12 cellular contexts compared by ENCODE assay signal in genomic region chr1:152182942-152183341, GRCh38. TPM values are rescaled to one million over a fixed set of nuclear protein-coding genes. Genes with fewer than 3 reads are reported as not detected.
DNase-seq lines count a peak whose midpoint lies in the region; ATAC-seq, FAIRE-seq and TF ChIP-seq lines count a peak whose summit lies in the region.
"Had no signal": no experiment of that assay in that cellular context is flagged by ENCODE, and none has a peak within 500 bp of the region (broad histone marks: within the 10 kb centered on the region; RNA-seq: fewer than 3 reads in every experiment).

No MANE protein-coding gene starts in this region.

- no peaks in the 10 kb centered on the region for H3K36me3 Mint-ChIP-seq in activated naive CD4-positive, alpha-beta T cell treated with anti-CD3 and anti-CD28 coated beads, Interleukin-2, amount 50 U/mL, for 72 hours
- H3K36me3 Mint-ChIP-seq: CD4-positive, CD25-positive, alpha-beta regulatory T cell had no signal

- no peaks in the 10 kb centered on the region for H3K9me3 Mint-ChIP-seq in activated naive CD4-positive, alpha-beta T cell treated with anti-CD3 and anti-CD28 coated beads, Interleukin-2, amount 50 U/mL, for 72 hours

- no peak for FAIRE-seq in HTR-8/SVneo (lab: Jason Lieb, UNC)
- FAIRE-seq: endometrium had no signal

- H3K27me3 ChIP-seq in RWPE2 (ENCODE audit: insufficient read depth, poor library complexity, severe bottlenecking), result no peaks in the 10 kb centered on the region

- no peak for TF ChIP-seq CTCF in RWPE2 (IDR thresholded peaks at IDR 0.05; ENCODE audit: poor library complexity, severe bottlenecking)
- TF ChIP-seq CTCF in fibroblast of pulmonary artery (IDR thresholded peaks at IDR 0.05; ENCODE audit: low read length, missing control alignments), result no peak

- peaks cover 39% of the 10 kb centered on the region for H3K4me1 ChIP-seq in RWPE2 (ENCODE audit: insufficient read depth, poor library complexity, severe bottlenecking)

- ATAC-seq in activated naive CD4-positive, alpha-beta T cell treated with anti-CD3 and anti-CD28 coated beads, Interleukin-2, amount 50 U/mL, for 72 hours, result peak; percentile 54 to 55
- ATAC-seq in RWPE2 (ENCODE audit: low read depth), result peak; percentile 76

- H3K4me3 ChIP-seq in RWPE2 (ENCODE audit: severe bottlenecking), result no peak overlapping the region
- no peak overlapping the region for H3K4me3 ChIP-seq in fibroblast of pulmonary artery (replicated peaks; ENCODE audit: low read depth, low read length)

- peak overlapping the region; percentile 88 for H3K27ac ChIP-seq in RWPE2 (ENCODE audit: poor library complexity, severe bottlenecking)
- H3K27ac ChIP-seq: WERI-Rb-1 had no signal

- H3K27ac Mint-ChIP-seq in activated naive CD4-positive, alpha-beta T cell treated with anti-CD3 and anti-CD28 coated beads, Interleukin-2, amount 50 U/mL, for 72 hours, result no peak overlapping the region
- H3K27ac Mint-ChIP-seq: CD4-positive, CD25-positive, alpha-beta regulatory T cell had no signal

- H3K36me3 ChIP-seq in RWPE2 (ENCODE audit: low read depth), result no peaks in the 10 kb centered on the region
- H3K36me3 ChIP-seq: WERI-Rb-1 had no signal

- H3K9me3 ChIP-seq in RWPE2 (ENCODE audit: severe bottlenecking), result no peaks in the 10 kb centered on the region

- DNase-seq in activated naive CD4-positive, alpha-beta T cell treated with anti-CD3 and anti-CD28 coated beads, Interleukin-2, amount 50 U/mL, for 72 hours (ENCODE audit: low spot score in 2 of 2), result no peak
- DNase-seq in activated naive CD4-positive, alpha-beta T cell treated with anti-CD3 and anti-CD28 coated beads, Interleukin-2, amount 50 U/mL, for 16 hours, result no peak
- DNase-seq in RWPE2 (ENCODE audit: low spot score) (peak; percentile 87), fibroblast of pulmonary artery (ENCODE audit: low read depth) (peak; percentile 83), stromal cell of bone marrow (ENCODE audit: low read depth) (peak; percentile 86), NCI-H524 treated with DMSO at 0.1 percent for 48 hours (lab: John Stamatoyannopoulos, UW) (no peak), NCI-H1930 (lab: John Stamatoyannopoulos, UW) (no peak), HTR-8/SVneo (ENCODE audit: insufficient read length, low spot score) (no peak)
- DNase-seq: WERI-Rb-1 had no signal

RNA-seq across cellular contexts. Expression of gene RPTN, which starts 23.9 kb away (rescaled TPM):
- not detected for total RNA-seq in activated naive CD4-positive, alpha-beta T cell treated with anti-CD3 and anti-CD28 coated beads, Interleukin-2, amount 50 U/mL, for 72 hours
- total RNA-seq: CD4-positive, CD25-positive, alpha-beta regulatory T cell had no signal

RNA-seq across cellular contexts. Expression of gene HRNR, which starts 41.1 kb away (rescaled TPM):
- not detected for total RNA-seq in activated naive CD4-positive, alpha-beta T cell treated with anti-CD3 and anti-CD28 coated beads, Interleukin-2, amount 50 U/mL, for 72 hours
- total RNA-seq: CD4-positive, CD25-positive, alpha-beta regulatory T cell; subcutaneous adipose tissue had no signal

Comparison
In these comparisons a context has a peak if more than half of its experiments do, and no peak if none do; other contexts are left out.
1. DNase-seq: peak in RWPE2 (single experiment), fibroblast of pulmonary artery (single experiment) and stromal cell of bone marrow (single experiment); none in activated naive CD4-positive, alpha-beta T cell treated with anti-CD3 and anti-CD28 coated beads, Interleukin-2, amount 50 U/mL, for 72 hours (0 of 2), activated naive CD4-positive, alpha-beta T cell treated with anti-CD3 and anti-CD28 coated beads, Interleukin-2, amount 50 U/mL, for 16 hours (single experiment), NCI-H524 treated with DMSO at 0.1 percent for 48 hours (single experiment), NCI-H1930 (0 of 2) and HTR-8/SVneo (single experiment).